In genomic region chr3:24508423-24508839, GRCh38 we compare ENCODE assay signal across 17 cellular contexts. TPM values are rescaled to one million over a fixed set of nuclear protein-coding genes. Genes with fewer than 3 reads are reported as not detected.
DNase-seq lines count a peak whose midpoint lies in the region; ATAC-seq, FAIRE-seq and TF ChIP-seq lines count a peak whose summit lies in the region.
"Had no signal": no experiment of that assay in that cellular context is flagged by ENCODE, and none has a peak within 500 bp of the region (broad histone marks: within the 10 kb centered on the region; RNA-seq: fewer than 3 reads in every experiment).

No MANE protein-coding gene starts in this region.

- no peaks in the 10 kb centered on the region for H4K20me1 ChIP-seq in astrocyte (ENCODE audit: insufficient read depth, low read length)

- DNase-seq in A172 (ENCODE audit: low spot score) = peak; percentile 28
- no peak for DNase-seq in HEK293T (ENCODE audit: extremely low spot score)
- peak; percentile 65 for DNase-seq in astrocyte (ENCODE audit: low read depth)
- DNase-seq in iris pigment epithelial cell (ENCODE audit: low read depth) = peak; percentile 91
- DNase-seq in DMS53 treated with DMSO at 0.1 percent for 48 hours (lab: John Stamatoyannopoulos, UW; ENCODE audit: unreplicated experiment) = no peak
- no peak for DNase-seq in activated effector memory CD4-positive, alpha-beta T cell treated with Interleukin-2 at 50 U/mL for 16 hours
- DNase-seq in suprapubic skin (ENCODE audit: low spot score in 2 of 2) = no peak
- DNase-seq: activated T-cell treated with anti-CD3 and anti-CD28 coated beads, Interleukin-2, amount 50 U/mL, for 1 hour; NCI-H1417 treated with DMSO at 0.1 percent for 48 hours; posterior cingulate gyrus; stimulated activated CD4-positive, alpha-beta T cell treated with anti-CD3 and anti-CD28 coated beads, Interleukin-2, amount 100 ng/mL, for 24 hours had no signal

- H3K4me3 ChIP-seq in astrocyte (ENCODE audit: insufficient read depth, low read depth, low read length) (no peak overlapping the region), suprapubic skin (no peak overlapping the region)

- H3K9me3 Mint-ChIP-seq in astrocyte (ENCODE audit: unreplicated experiment) = no peaks in the 10 kb centered on the region

- CTCF ChIA-PET in HEK293T (lab: Yijun Ruan, JAX) = interaction anchor here (0.7 to 2.2 kb wide), 2 partner anchors 12 to 149 kb away, joined by 3 to 8 read pairs; no protein-coding TSS in a partner anchor

- no peak for TF ChIP-seq EP300 in suprapubic skin (IDR thresholded peaks at IDR 0.05)

- H2AFZ ChIP-seq in astrocyte (ENCODE audit: low read depth, low read length) = no peak overlapping the region

- H3K79me2 ChIP-seq in astrocyte (ENCODE audit: insufficient read depth, low read length) = no peaks in the 10 kb centered on the region

- POLR2A ChIA-PET in HEK293T (lab: Yijun Ruan, JAX) = no interaction called here

- no peak overlapping the region for H3K4me2 ChIP-seq in astrocyte (ENCODE audit: low read length)

- no peaks in the 10 kb centered on the region for H3K9me3 ChIP-seq in astrocyte (ENCODE audit: insufficient read depth, low read depth, low read length)
- H3K9me3 ChIP-seq in suprapubic skin = no peaks in the 10 kb centered on the region

- no peaks in the 10 kb centered on the region for H3K27me3 Mint-ChIP-seq in astrocyte (ENCODE audit: low read depth, unreplicated experiment)

- H3K36me3 Mint-ChIP-seq in astrocyte (ENCODE audit: low read depth, unreplicated experiment) = no peaks in the 10 kb centered on the region
- H3K36me3 Mint-ChIP-seq: mesothelial cell of epicardium had no signal

- ATAC-seq in GM21528 (IDR thresholded peaks at IDR 0.05; ENCODE audit: low FRiP score, unreplicated experiment) = no peak
- ATAC-seq: activated CD4-positive, CD25-positive, alpha-beta regulatory T cell treated with anti-CD3 and anti-CD28 coated beads, Interleukin-2, amount 50 U/mL, for 24 hours had no signal

- H3K4me3 Mint-ChIP-seq in astrocyte (ENCODE audit: unreplicated experiment) = no peak overlapping the region
- H3K4me3 Mint-ChIP-seq: mesothelial cell of epicardium had no signal

- H3K27ac ChIP-seq in astrocyte (ENCODE audit: low read depth, low read length) = no peak overlapping the region
- no peak overlapping the region for H3K27ac ChIP-seq in suprapubic skin

- no peak overlapping the region for H3K27ac Mint-ChIP-seq in astrocyte (ENCODE audit: unreplicated experiment)
- H3K27ac Mint-ChIP-seq: mesothelial cell of epicardium had no signal

- TF ChIP-seq POLR2A in suprapubic skin (IDR thresholded peaks at IDR 0.05) = no peak

- H3K4me1 Mint-ChIP-seq in astrocyte (ENCODE audit: low read depth, unreplicated experiment) = peaks cover under 1% of the 10 kb centered on the region

- no peak for FAIRE-seq in astrocyte (lab: Jason Lieb, UNC)
- FAIRE-seq: GM12892, H54, HTR-8/SVneo had no signal

- H3K36me3 ChIP-seq in astrocyte (ENCODE audit: insufficient read depth, low read length) = no peaks in the 10 kb centered on the region
- H3K36me3 ChIP-seq in suprapubic skin = no peaks in the 10 kb centered on the region

- WGBS in suprapubic skin = 94% methylated on average over 1 of the region's 1 CpG

- H3K4me1 ChIP-seq in astrocyte (ENCODE audit: insufficient read depth, low read length) (no peaks in the 10 kb centered on the region), suprapubic skin (peaks cover 20% of the 10 kb centered on the region)

- H3K9ac ChIP-seq in astrocyte (ENCODE audit: low read length) = no peak overlapping the region

- TF ChIP-seq CTCF in astrocyte (IDR thresholded peaks at IDR 0.05; ENCODE audit: insufficient read depth, low read depth, low read length) (no peak), suprapubic skin (IDR thresholded peaks at IDR 0.05) (no peak)

- H3K27me3 ChIP-seq in astrocyte (ENCODE audit: insufficient read depth, low read length) (no peaks in the 10 kb centered on the region), suprapubic skin (no peaks in the 10 kb centered on the region)

TF ChIP-seq in HEK293T, 16 proteins besides CTCF, POLR2A, EP300 and RAD21:
- no peak for TF ChIP-seq NFRKB (IDR thresholded peaks at IDR 0.05)
- no peak for TF ChIP-seq SUZ12 (IDR thresholded peaks at IDR 0.05)
- TF ChIP-seq TARDBP (IDR thresholded peaks at IDR 0.05) = no peak
- TF ChIP-seq FOXM1 (IDR thresholded peaks at IDR 0.05; ENCODE audit: borderline replicate concordance) = no peak
- TF ChIP-seq PKNOX1 (IDR thresholded peaks at IDR 0.05) = peak; percentile 52
- TF ChIP-seq CTBP1 (IDR thresholded peaks at IDR 0.05; ENCODE audit: borderline replicate concordance) = peak; percentile 67; the same call in 1 of the 2 replicates
- no peak for TF ChIP-seq ARNT (IDR thresholded peaks at IDR 0.05)
- TF ChIP-seq ELF4 (IDR thresholded peaks at IDR 0.05) = no peak

RNA-seq across cellular contexts. Expression of gene THRB, which starts 13.8 kb away (rescaled TPM):
- total RNA-seq in A172 (2014; rRNA removed; shearing (Covaris generic)) = not detected in 2 replicates
- 6.8 and 8.5 TPM in 2 replicates for total RNA-seq in astrocyte
- 10 to 100 TPM; 16.6 to 32.9 (median 24.4) TPM for total RNA-seq in suprapubic skin

Comparison
In these comparisons a context has a peak if more than half of its experiments do, and no peak if none do; other contexts are left out.
1. DNase-seq: peak in A172 (single experiment), astrocyte (single experiment) and iris pigment epithelial cell (single experiment); none in HEK293T (single experiment), DMS53 treated with DMSO at 0.1 percent for 48 hours (single experiment), activated effector memory CD4-positive, alpha-beta T cell treated with Interleukin-2 at 50 U/mL for 16 hours (single experiment) and suprapubic skin (0 of 2).